In the genomic region with DNA sequence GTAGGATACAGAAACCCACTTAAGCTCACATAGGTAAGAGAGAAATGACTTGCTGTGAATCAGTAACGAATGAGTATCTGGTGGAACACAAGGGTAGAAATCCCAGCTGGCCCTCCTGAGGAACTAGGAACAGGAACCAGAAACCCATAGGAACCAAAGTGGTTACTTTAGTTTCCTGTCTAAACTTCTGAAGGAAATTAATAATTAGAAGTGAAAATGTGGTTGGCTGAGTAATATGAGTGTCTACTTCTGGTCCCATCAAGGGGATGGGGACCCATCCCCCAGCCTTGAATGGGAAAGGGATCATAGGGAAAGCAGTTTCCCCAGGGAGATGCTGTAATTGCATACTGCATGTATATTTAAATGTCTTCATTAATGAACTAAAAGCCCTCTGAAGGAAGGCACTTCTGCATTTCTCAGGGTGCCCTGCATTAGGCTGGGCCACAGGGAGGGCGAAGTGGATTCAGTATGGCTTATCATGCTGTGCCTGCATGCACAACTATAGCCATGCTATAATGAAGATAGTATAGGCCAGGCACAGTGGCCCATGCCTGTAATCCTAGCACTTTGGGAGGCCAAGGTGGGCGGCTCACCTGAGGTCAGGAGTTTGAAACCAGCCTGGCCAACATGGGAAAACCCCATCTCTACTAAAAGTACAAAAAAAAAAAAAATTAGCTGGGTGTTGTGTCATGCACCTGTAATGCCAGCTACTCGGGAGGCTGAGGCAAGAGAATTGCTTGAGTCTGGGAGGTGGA, we compare ENCODE assay signal across 9 cellular contexts. TPM values are rescaled to one million over a fixed set of nuclear protein-coding genes. Genes with fewer than 3 reads are reported as not detected.
DNase-seq lines count a peak whose midpoint lies in the region; ATAC-seq and TF ChIP-seq lines count a peak whose summit lies in the region.
"Had no signal": no experiment of that assay in that cellular context is flagged by ENCODE, and none has a peak within 500 bp of the region (broad histone marks: within the 10 kb centered on the region; RNA-seq: fewer than 3 reads in every experiment).

No MANE protein-coding gene starts in this region.

- no peaks in the 10 kb centered on the region for H3K36me3 ChIP-seq in effector memory CD4-positive, alpha-beta T cell (ENCODE audit: control insufficient read depth, insufficient read depth, low read length)
- H3K36me3 ChIP-seq: pancreas had no signal

- TF ChIP-seq CTCF in GM13976 (IDR thresholded peaks at IDR 0.05; ENCODE audit: borderline replicate concordance, control extremely low read depth, extremely low read depth, insufficient read depth, missing control alignments), result no peak

- no peak overlapping the region for H3K4me3 ChIP-seq in effector memory CD4-positive, alpha-beta T cell (ENCODE audit: insufficient read depth, low read depth, low read length, poor library complexity, severe bottlenecking)
- H3K4me3 ChIP-seq: pancreas had no signal

- DNase-seq in GM13976 (ENCODE audit: low spot score) (peak; percentile 41), dermis blood vessel endothelial cell (peak; percentile 73), mucosa of gallbladder (ENCODE audit: low spot score) (no peak), mesenteric fat pad (ENCODE audit: low spot score) (no peak), HCEC 1CT (no peak)
- DNase-seq in effector memory CD4-positive, alpha-beta T cell, result no peak
- DNase-seq: pancreas had no signal

- no peaks in the 10 kb centered on the region for H3K9me3 ChIP-seq in effector memory CD4-positive, alpha-beta T cell (ENCODE audit: control insufficient read depth, low read length)
- H3K9me3 ChIP-seq: pancreas had no signal

- no peak overlapping the region for H3K27ac ChIP-seq in effector memory CD4-positive, alpha-beta T cell (ENCODE audit: insufficient read depth, low read length, poor library complexity, severe bottlenecking)
- H3K27ac ChIP-seq: pancreas had no signal

- in situ Hi-C loops in GM13976 (cut with MboI; ENCODE audit: low sequenced_read_pairs, unreplicated experiment), result no loop called here

- ATAC-seq in GM21447 (IDR thresholded peaks at IDR 0.05; ENCODE audit: unreplicated experiment) (peak; percentile 80), HG03571 (IDR thresholded peaks at IDR 0.05; ENCODE audit: unreplicated experiment) (peak; percentile 70)

- H3K27me3 ChIP-seq in effector memory CD4-positive, alpha-beta T cell (replicated peaks; ENCODE audit: control insufficient read depth, insufficient read depth, low read length, poor library complexity, severe bottlenecking), result no peaks in the 10 kb centered on the region
- H3K27me3 ChIP-seq: pancreas had no signal

- peaks cover 9% of the 10 kb centered on the region for H3K4me1 ChIP-seq in effector memory CD4-positive, alpha-beta T cell (ENCODE audit: control insufficient read depth, insufficient read depth, low read length, poor library complexity, severe bottlenecking)

RNA-seq across cellular contexts. Expression of a gene that starts 45.6 kb away (rescaled TPM):
- total RNA-seq in dermis blood vessel endothelial cell, result 77.8 and 182 TPM in 2 replicates
- 84.7 TPM for total RNA-seq in mucosa of gallbladder
- total RNA-seq in mesenteric fat pad, result 62.5 TPM

Comparison
In these comparisons a context has a peak if more than half of its experiments do, and no peak if none do; other contexts are left out.
1. DNase-seq: peak in GM13976 (single experiment) and dermis blood vessel endothelial cell (single experiment); none in mucosa of gallbladder (single experiment), effector memory CD4-positive, alpha-beta T cell (0 of 3), mesenteric fat pad (single experiment) and HCEC 1CT (single experiment).